In the genomic region with DNA sequence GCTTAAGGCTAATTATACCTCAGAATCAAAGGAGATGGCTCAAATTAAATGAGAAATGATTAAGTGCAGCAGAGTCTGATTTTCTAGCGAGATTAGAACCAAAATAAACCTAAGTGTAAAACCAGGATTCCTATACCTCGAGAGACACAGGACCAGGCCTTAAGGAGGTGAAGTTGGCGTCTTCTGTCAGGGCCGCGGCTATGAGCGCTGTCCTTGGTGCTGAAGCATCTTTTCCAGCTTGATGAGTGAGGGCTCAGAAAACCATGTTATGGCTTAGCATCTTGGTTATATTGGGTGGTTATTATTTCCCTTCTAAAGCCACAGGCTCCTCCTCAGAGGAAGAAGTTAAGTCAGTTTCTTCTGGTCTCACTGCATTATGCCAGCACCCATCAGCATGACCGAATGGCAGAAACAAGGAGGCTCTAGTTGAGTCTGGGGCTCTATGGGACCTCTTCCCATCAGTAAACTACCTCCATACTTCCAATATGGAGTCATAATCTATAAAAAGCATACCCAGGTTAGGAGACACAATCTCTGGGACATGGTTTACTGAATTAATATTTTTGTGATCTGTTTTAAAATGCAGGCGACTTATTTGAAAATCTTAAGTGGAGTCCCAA, we compare ENCODE assay signal across 11 cellular contexts.
A peak's percentile ranks its signal among the peaks of the same experiment; 100 is the strongest.
DNase-seq lines count a peak whose midpoint lies in the region; ATAC-seq and TF ChIP-seq lines count a peak whose summit lies in the region.
"Had no signal": no experiment of that assay in that cellular context is flagged by ENCODE, and none has a peak within 500 bp of the region (broad histone marks: within the 10 kb centered on the region; RNA-seq: fewer than 3 reads in every experiment).

No MANE protein-coding gene starts in this region.

- peaks cover 2% of the 10 kb centered on the region for H3K9me3 Mint-ChIP-seq in activated naive CD4-positive, alpha-beta T cell treated with anti-CD3 and anti-CD28 coated beads for 36 hours

- 32% methylated on average over 8 of the region's 8 CpGs for WGBS in esophagus muscularis mucosa

- H3K36me3 ChIP-seq in esophagus muscularis mucosa: no peaks in the 10 kb centered on the region

- no peaks in the 10 kb centered on the region for H3K36me3 Mint-ChIP-seq in activated naive CD4-positive, alpha-beta T cell treated with anti-CD3 and anti-CD28 coated beads for 36 hours (ENCODE audit: low read depth)
- H3K36me3 Mint-ChIP-seq: naive thymus-derived CD8-positive, alpha-beta T cell had no signal

- ATAC-seq in GM18909 (IDR thresholded peaks at IDR 0.05; ENCODE audit: poor library complexity, unreplicated experiment) (no peak), HG02885 (IDR thresholded peaks at IDR 0.05; ENCODE audit: poor library complexity, unreplicated experiment) (no peak)
- ATAC-seq: naive thymus-derived CD8-positive, alpha-beta T cell had no signal

- TF ChIP-seq EP300 in esophagus muscularis mucosa (IDR thresholded peaks at IDR 0.05): no peak

- no peak overlapping the region for H3K4me3 Mint-ChIP-seq in activated naive CD4-positive, alpha-beta T cell treated with anti-CD3 and anti-CD28 coated beads for 36 hours
- H3K4me3 Mint-ChIP-seq: B cell; naive thymus-derived CD8-positive, alpha-beta T cell had no signal

- no peak for TF ChIP-seq CTCF in esophagus muscularis mucosa (IDR thresholded peaks at IDR 0.05)

- no peaks in the 10 kb centered on the region for H3K9me3 ChIP-seq in esophagus muscularis mucosa

- DNase-seq in activated naive CD4-positive, alpha-beta T cell treated with anti-CD3 and anti-CD28 coated beads for 36 hours: peak; percentile 51
- DNase-seq in activated naive CD4-positive, alpha-beta T cell treated with Interleukin-2 at 50 U/mL for 16 hours: no peak
- DNase-seq in RKO (ENCODE audit: low spot score) (peak; percentile 39), esophagus muscularis mucosa (ENCODE audit: extremely low spot score) (peak; percentile 19), smooth muscle cell of the brain vasculature (ENCODE audit: low read depth, low spot score) (peak; percentile 33), NCI-H345 (lab: John Stamatoyannopoulos, UW) (no peak)

- H3K27ac Mint-ChIP-seq in activated naive CD4-positive, alpha-beta T cell treated with anti-CD3 and anti-CD28 coated beads for 36 hours: no peak overlapping the region
- H3K27ac Mint-ChIP-seq: B cell had no signal

- no peak overlapping the region for H3K27ac ChIP-seq in esophagus muscularis mucosa (replicated peaks in 1 of 4)
- H3K27ac ChIP-seq: KMS-11 had no signal

- H3K4me3 ChIP-seq in esophagus muscularis mucosa: no peak overlapping the region

- H3K4me1 ChIP-seq in esophagus muscularis mucosa: no peaks in the 10 kb centered on the region

- no peaks in the 10 kb centered on the region for H3K27me3 ChIP-seq in esophagus muscularis mucosa

- no peaks in the 10 kb centered on the region for H3K4me1 Mint-ChIP-seq in activated naive CD4-positive, alpha-beta T cell treated with anti-CD3 and anti-CD28 coated beads for 36 hours (ENCODE audit: low read depth)
- H3K4me1 Mint-ChIP-seq: B cell; naive thymus-derived CD8-positive, alpha-beta T cell had no signal

- H3K27me3 Mint-ChIP-seq in activated naive CD4-positive, alpha-beta T cell treated with anti-CD3 and anti-CD28 coated beads for 36 hours (ENCODE audit: low read depth): no peaks in the 10 kb centered on the region
- H3K27me3 Mint-ChIP-seq: B cell had no signal

- CTCF ChIA-PET in activated naive CD4-positive, alpha-beta T cell treated with anti-CD3 and anti-CD28 coated beads for 36 hours (lab: Charles Lee): interaction anchor here (0.7 kb wide), 1 partner anchor 15 kb away, joined by 3 read pairs; no protein-coding TSS in a partner anchor

- no peak for TF ChIP-seq POLR2A in esophagus muscularis mucosa (IDR thresholded peaks at IDR 0.05; ENCODE audit: low read depth)

- intact Hi-C loops in activated naive CD4-positive, alpha-beta T cell treated with anti-CD3 and anti-CD28 coated beads for 36 hours (cut with micrococcal nuclease): no loop called here
- intact Hi-C loops in esophagus muscularis mucosa (cut with DNase I): no loop called here

Comparison
In these comparisons a context has a peak if more than half of its experiments do, and no peak if none do; other contexts are left out.
1. DNase-seq: peak in activated naive CD4-positive, alpha-beta T cell treated with anti-CD3 and anti-CD28 coated beads for 36 hours (single experiment), RKO (single experiment), esophagus muscularis mucosa (single experiment) and smooth muscle cell of the brain vasculature (single experiment); none in activated naive CD4-positive, alpha-beta T cell treated with Interleukin-2 at 50 U/mL for 16 hours (single experiment) and NCI-H345 (single experiment).